In genomic region chr1:64235910-64236309, GRCh38 we compare ENCODE assay signal across 34 cellular contexts. TPM values are rescaled to one million over a fixed set of nuclear protein-coding genes. Genes with fewer than 3 reads are reported as not detected.
"Had no signal": no experiment of that assay in that cellular context is flagged by ENCODE, and none has a peak within 500 bp of the region (broad histone marks: within the 10 kb centered on the region; RNA-seq: fewer than 3 reads in every experiment).

No MANE protein-coding gene starts in this region.

- FAIRE-seq: urothelium cell line had no signal

- H3K9me3 ChIP-seq: ovary, psoas muscle, right lobe of liver, spleen, stomach, thoracic aorta, thyroid gland, tibial nerve, upper lobe of left lung, vagina had no signal

- H3K4me3 ChIP-seq: ovary, psoas muscle, right lobe of liver, skin epidermis, smooth muscle cell, spleen, stomach, thoracic aorta, thyroid gland, tibial nerve, upper lobe of left lung, vagina had no signal

- H3K79me2 ChIP-seq: parathyroid adenoma had no signal

- H3K27me3 ChIP-seq: ovary, stomach, thyroid gland, tibial nerve, upper lobe of left lung, vagina had no signal

- H2AFZ ChIP-seq: parathyroid adenoma had no signal

- ATAC-seq: naive thymus-derived CD8-positive, alpha-beta T cell; natural killer cell treated with Interleukin-12 subunit alpha and Interleukin-12 subunit beta and Interleukin-15 and Interleukin-18, amount 100 ng/mL, for 72 hours; psoas muscle; right cardiac atrium; right lobe of liver; stimulated activated effector memory CD8-positive, alpha-beta T cell treated with anti-CD3 and anti-CD28 coated beads, Interleukin-12 subunit alpha, Interleukin-12 subunit beta, amount 100 ng/mL, for 72 hours; stimulated activated naive B cell treated with anti-CD40 and anti-IgM and Interleukin-4, amounts not matched to agents 10 μg/mL and 1 μg/mL and 100 μg/mL, for 72 hours had no signal

- H3K27ac ChIP-seq: ovary, parathyroid adenoma, psoas muscle, right lobe of liver, skin epidermis, spleen, stomach, thoracic aorta, thyroid gland, tibial nerve, upper lobe of left lung, vagina had no signal

- H3K4me2 ChIP-seq: smooth muscle cell had no signal

- DNase-seq: naive B cell; naive thymus-derived CD8-positive, alpha-beta T cell; nephron progenitor cell; occipital lobe; ovary; posterior cingulate gyrus; psoas muscle; right cardiac atrium; right lobe of liver; spleen; stimulated activated CD4-positive, alpha-beta T cell treated with anti-CD3 and anti-CD28 coated beads, Interleukin-12 subunit alpha, Interleukin-12 subunit beta, amount 100 ng/mL, for 4 hours; stimulated activated CD4-positive, alpha-beta T cell treated with anti-CD3 and anti-CD28 coated beads, Interleukin-1b, Interleukin-23, amount 100 ng/mL, for 48 hours; stimulated activated CD4-positive, alpha-beta T cell treated with anti-CD3 and anti-CD28 coated beads, Interleukin-4, amount 100 ng/mL, for 24 hours; stimulated activated naive B cell treated with anti-CD40 and anti-IgM and Interleukin-4, amounts not matched to agents 10 μg/mL and 1 μg/mL and 100 μg/mL, for 72 hours; stimulated activated naive CD4-positive, alpha-beta T cell treated with Interleukin-2 at 50 U/mL for 16 hours; stomach; thyroid gland; trophoblast cell; upper lobe of left lung had no signal

- H3K36me3 ChIP-seq: ovary, right lobe of liver, spleen, stomach, thoracic aorta, thyroid gland, tibial nerve, upper lobe of left lung, vagina had no signal

- H3K9ac ChIP-seq: parathyroid adenoma had no signal

- H3K4me1 ChIP-seq: parathyroid adenoma, psoas muscle, right lobe of liver, stomach, tibial nerve, upper lobe of left lung, vagina had no signal

RNA-seq across cellular contexts. Expression of gene UBE2U, which starts 32.5 kb away (rescaled TPM):
- total RNA-seq: naive thymus-derived CD8-positive, alpha-beta T cell; natural killer cell treated with Interleukin-12 subunit alpha and Interleukin-12 subunit beta and Interleukin-15 and Interleukin-18, amount 100 ng/mL, for 72 hours; neural crest cell; occipital lobe; osteoblast; ovary; progenitor cell of endocrine pancreas; psoas muscle; right cardiac atrium; right lobe of liver; smooth muscle cell; spleen; stomach; subcutaneous adipose tissue; temporal lobe; thoracic aorta; thyroid gland; tibial nerve; ureter; vagina had no signal
- polyA plus RNA-seq: naive thymus-derived CD8-positive, alpha-beta T cell; ovary; psoas muscle; right cardiac atrium; smooth muscle cell; spleen had no signal
